Comparison of ENCODE assay signal across 18 cellular contexts in the genomic region with DNA sequence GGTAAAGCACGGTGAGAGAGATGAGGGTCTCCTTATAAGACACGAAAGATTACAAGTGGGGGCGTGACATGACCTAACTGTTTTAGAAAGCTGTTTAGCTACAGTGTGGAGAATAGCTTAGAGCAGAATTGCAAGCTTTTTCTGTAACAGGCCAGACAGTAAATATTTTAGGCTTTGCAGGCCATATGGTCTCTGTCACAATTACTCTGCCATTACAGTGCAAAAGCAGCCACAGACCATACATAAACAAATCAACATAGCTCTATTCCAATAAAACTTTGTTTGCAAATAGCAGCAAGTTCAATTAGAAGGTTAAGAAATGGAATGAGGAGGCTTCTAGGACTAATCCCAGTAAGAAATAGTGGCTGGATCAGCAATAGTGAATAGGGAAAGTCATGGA.
"Had no signal": no experiment of that assay in that cellular context is flagged by ENCODE, and none has a peak within 500 bp of the region (broad histone marks: within the 10 kb centered on the region; RNA-seq: fewer than 3 reads in every experiment).

No MANE protein-coding gene starts in this region.

- H3K9me3 Mint-ChIP-seq: endodermal cell; stimulated activated memory B cell treated with anti-CD40 and anti-IgM and Interleukin-4, amounts not matched to agents 10 μg/mL and 1 μg/mL and 100 μg/mL, for 72 hours; T-helper 2 cell treated with Interferon-gamma antibody and Interleukin-4, amounts not matched to agents 5 μg/mL and 100 μg/mL, for 36 hours; WTC11 had no signal

- H3K27me3 Mint-ChIP-seq: activated CD4-positive, alpha-beta T cell treated with anti-CD3 and anti-CD28 coated beads for 36 hours; activated CD8-positive, alpha-beta memory T cell treated with anti-CD3 and anti-CD28 coated beads, Interleukin-2, amount 10 ng/mL, durations not matched to agents 7 days and 5 days; activated naive CD8-positive, alpha-beta T cell; stimulated activated memory B cell treated with anti-CD40 and anti-IgM and Interleukin-4, amounts not matched to agents 10 μg/mL and 1 μg/mL and 100 μg/mL, for 72 hours had no signal

- DNase-seq: activated CD4-positive, alpha-beta T cell treated with anti-CD3 and anti-CD28 coated beads for 36 hours; activated CD4-positive, alpha-beta T cell treated with anti-CD3 and anti-CD28 coated beads, Interleukin-2, amount 50 U/mL, for 48 hours; activated CD8-positive, alpha-beta memory T cell treated with anti-CD3 and anti-CD28 coated beads, Interleukin-2, amount 10 ng/mL, durations not matched to agents 7 days and 5 days; amniotic stem cell; caudate nucleus; endodermal cell; foreskin melanocyte; mammary epithelial cell; psoas muscle; right lobe of liver; small intestine; stimulated activated CD4-positive, alpha-beta T cell treated with anti-CD3 and anti-CD28 coated beads, Interleukin-4, amount 100 ng/mL, for 1 hour; thyroid gland had no signal

- ATAC-seq: activated CD4-positive, alpha-beta T cell treated with anti-CD3 and anti-CD28 coated beads for 36 hours; activated CD8-positive, alpha-beta memory T cell treated with anti-CD3 and anti-CD28 coated beads, Interleukin-2, amount 10 ng/mL, durations not matched to agents 7 days and 5 days; left lobe of liver; psoas muscle; right lobe of liver; stimulated activated memory B cell treated with anti-CD40 and anti-IgM and Interleukin-4, amounts not matched to agents 10 μg/mL and 1 μg/mL and 100 μg/mL, for 72 hours; WTC11 had no signal

- H3K27ac Mint-ChIP-seq: activated CD4-positive, alpha-beta T cell treated with anti-CD3 and anti-CD28 coated beads for 36 hours; activated CD8-positive, alpha-beta memory T cell treated with anti-CD3 and anti-CD28 coated beads, Interleukin-2, amount 10 ng/mL, durations not matched to agents 7 days and 5 days; activated naive CD8-positive, alpha-beta T cell; endodermal cell; stimulated activated memory B cell treated with anti-CD40 and anti-IgM and Interleukin-4, amounts not matched to agents 10 μg/mL and 1 μg/mL and 100 μg/mL, for 72 hours; T-helper 2 cell treated with Interferon-gamma antibody and Interleukin-4, amounts not matched to agents 5 μg/mL and 100 μg/mL, for 36 hours; WTC11 had no signal

- H3K4me1 Mint-ChIP-seq: activated CD4-positive, alpha-beta T cell treated with anti-CD3 and anti-CD28 coated beads for 36 hours; endodermal cell; stimulated activated memory B cell treated with anti-CD40 and anti-IgM and Interleukin-4, amounts not matched to agents 10 μg/mL and 1 μg/mL and 100 μg/mL, for 72 hours had no signal

- H3K4me3 Mint-ChIP-seq: activated CD4-positive, alpha-beta T cell treated with anti-CD3 and anti-CD28 coated beads for 36 hours; activated CD8-positive, alpha-beta memory T cell treated with anti-CD3 and anti-CD28 coated beads, Interleukin-2, amount 10 ng/mL, durations not matched to agents 7 days and 5 days; activated naive CD8-positive, alpha-beta T cell; endodermal cell; stimulated activated memory B cell treated with anti-CD40 and anti-IgM and Interleukin-4, amounts not matched to agents 10 μg/mL and 1 μg/mL and 100 μg/mL, for 72 hours; T-helper 2 cell treated with Interferon-gamma antibody and Interleukin-4, amounts not matched to agents 5 μg/mL and 100 μg/mL, for 36 hours; WTC11 had no signal
